Comparison of ENCODE assay signal across 25 cellular contexts in genomic region chr2:226443112-226443511, GRCh38.
"Had no signal": no experiment of that assay in that cellular context is flagged by ENCODE, and none has a peak within 500 bp of the region (broad histone marks: within the 10 kb centered on the region; RNA-seq: fewer than 3 reads in every experiment).

No MANE protein-coding gene starts in this region.

- ATAC-seq: effector memory CD8-positive, alpha-beta T cell; esophagus mucosa; foreskin keratinocyte; gastroesophageal sphincter; heart left ventricle; left lung; left ventricle myocardium superior; lower lobe of right lung; mucosa of descending colon had no signal

- H3K27ac Mint-ChIP-seq: dendritic cell treated with granulocyte-macrophage colony-stimulating factor and Interleukin-4, amounts not matched to agents 40 ng/mL and 50 ng/mL, for 4 days; effector memory CD8-positive, alpha-beta T cell; endodermal cell; immature natural killer cell; mesothelial cell of epicardium had no signal

- H3K36me3 Mint-ChIP-seq: immature natural killer cell, mesothelial cell of epicardium had no signal

- H3K4me3 ChIP-seq: colonic mucosa, gastroesophageal sphincter, heart left ventricle, hepatocyte, left lung, lower lobe of right lung, mucosa of descending colon had no signal

- H3K4me1 ChIP-seq: colonic mucosa, left lung, lower lobe of right lung had no signal

- H2AFZ ChIP-seq: hepatocyte had no signal

- H3K4me3 Mint-ChIP-seq: dendritic cell treated with granulocyte-macrophage colony-stimulating factor and Interleukin-4, amounts not matched to agents 40 ng/mL and 50 ng/mL, for 4 days; effector memory CD8-positive, alpha-beta T cell; endodermal cell; immature natural killer cell; mesothelial cell of epicardium had no signal

- H3K4me2 ChIP-seq: hepatocyte had no signal

- H3K27ac ChIP-seq: colonic mucosa, epithelial cell of prostate, foreskin keratinocyte, gastroesophageal sphincter, heart left ventricle, hepatocyte, left lung, lower lobe of right lung had no signal

- H3K4me1 Mint-ChIP-seq: immature natural killer cell had no signal

- DNase-seq: colonic mucosa; cortex of kidney; effector CD8-positive, alpha-beta T cell; effector memory CD8-positive, alpha-beta T cell; endodermal cell; erythroblast; foreskin keratinocyte; heart left ventricle; hypothalamus; immature natural killer cell; islet precursor cell; kidney; kidney glomerular epithelial cell; left lung; left ventricle myocardium superior; lower lobe of right lung; mesenchymal stem cell; mucosa of descending colon had no signal

- H3K27me3 ChIP-seq: colonic mucosa, foreskin keratinocyte, gastroesophageal sphincter, heart left ventricle, hepatocyte, left lung had no signal

- H3K9me3 ChIP-seq: colonic mucosa, gastroesophageal sphincter, heart left ventricle, left lung, lower lobe of right lung, mucosa of descending colon had no signal

- H3K9me3 Mint-ChIP-seq: dendritic cell treated with granulocyte-macrophage colony-stimulating factor and Interleukin-4, amounts not matched to agents 40 ng/mL and 50 ng/mL, for 4 days; effector memory CD8-positive, alpha-beta T cell; endodermal cell had no signal

- FAIRE-seq: frontal cortex, kidney had no signal

- H3K79me2 ChIP-seq: hepatocyte had no signal

- H3K36me3 ChIP-seq: colonic mucosa, gastroesophageal sphincter, heart left ventricle, left lung, lower lobe of right lung had no signal
